In genomic region chr3:113086506-113087461, GRCh38 we compare ENCODE assay signal across 17 cellular contexts.
DNase-seq lines count a peak whose midpoint lies in the region; ATAC-seq, FAIRE-seq and TF ChIP-seq lines count a peak whose summit lies in the region.
"Had no signal": no experiment of that assay in that cellular context is flagged by ENCODE, and none has a peak within 500 bp of the region (broad histone marks: within the 10 kb centered on the region; RNA-seq: fewer than 3 reads in every experiment).

No MANE protein-coding gene starts in this region.

- H3K4me1 ChIP-seq in HUES48 (ENCODE audit: control insufficient read depth, insufficient read depth, low read length) (peaks cover 8% of the 10 kb centered on the region; the same call in 1 of the 2 replicates), astrocyte (ENCODE audit: insufficient read depth, low read length) (peaks cover 5% of the 10 kb centered on the region)
- H3K4me1 ChIP-seq: testis had no signal

- no peak overlapping the region for H2AFZ ChIP-seq in astrocyte (ENCODE audit: low read depth, low read length)

- peak overlapping the region; percentile 30 for H3K4me2 ChIP-seq in astrocyte (ENCODE audit: low read length)

- no peaks in the 10 kb centered on the region for H4K20me1 ChIP-seq in astrocyte (ENCODE audit: insufficient read depth, low read length)

- no peaks in the 10 kb centered on the region for H3K79me2 ChIP-seq in astrocyte (ENCODE audit: insufficient read depth, low read length)

- FAIRE-seq in astrocyte (lab: Jason Lieb, UNC): no peak

- DNase-seq in AG09309 (ENCODE audit: low read depth): no peak
- peak; percentile 51 for DNase-seq in astrocyte (ENCODE audit: low read depth)
- DNase-seq in kidney tubule cell (ENCODE audit: low spot score): peak; percentile 20
- DNase-seq in GM13977 (ENCODE audit: low spot score): no peak
- DNase-seq in NOMO-1 treated with dmso at 0.1 percent for 144 hours (lab: John Stamatoyannopoulos, UW; ENCODE audit: unreplicated experiment): no peak
- DNase-seq in AG08396 (ENCODE audit: low spot score): no peak
- DNase-seq: activated CD4-positive, alpha-beta memory T cell treated with anti-CD3 and anti-CD28 coated beads, Interleukin-2, amount 10 ng/mL, durations not matched to agents 7 days and 5 days; KBM-7; naive B cell; NCI-H1105; NCI-H345; stimulated activated CD4-positive, alpha-beta T cell treated with anti-CD3 and anti-CD28 coated beads, Interleukin-2, amount 100 ng/mL, for 24 hours; testis had no signal

- peaks cover 3% of the 10 kb centered on the region for H3K27me3 Mint-ChIP-seq in astrocyte (ENCODE audit: low read depth, unreplicated experiment)
- H3K27me3 Mint-ChIP-seq: activated CD4-positive, alpha-beta memory T cell treated with anti-CD3 and anti-CD28 coated beads, Interleukin-2, amount 10 ng/mL, durations not matched to agents 7 days and 5 days; naive B cell had no signal

- no peaks in the 10 kb centered on the region for H3K9me3 Mint-ChIP-seq in astrocyte (ENCODE audit: unreplicated experiment)
- H3K9me3 Mint-ChIP-seq: activated CD4-positive, alpha-beta memory T cell treated with anti-CD3 and anti-CD28 coated beads, Interleukin-2, amount 10 ng/mL, durations not matched to agents 7 days and 5 days; activated T-helper 1 cell treated with anti-CD3 and anti-CD28 coated beads, Interleukin-12 subunit alpha, Interleukin-12 subunit beta, Interleukin-2, Interleukin-4 antibody, amounts not matched to agents 30 ng/mL and 10 ng/mL and 1 ng/mL, durations not matched to agents 14 hours and 24 hours and 36 hours; dendritic cell treated with granulocyte-macrophage colony-stimulating factor and Interleukin-4, amounts not matched to agents 40 ng/mL and 50 ng/mL, for 4 days had no signal

- no peaks in the 10 kb centered on the region for H3K27me3 ChIP-seq in HUES48 (ENCODE audit: control insufficient read depth, insufficient read depth, low read length)
- no peaks in the 10 kb centered on the region for H3K27me3 ChIP-seq in astrocyte (ENCODE audit: insufficient read depth, low read length)
- H3K27me3 ChIP-seq: testis had no signal

- H3K9me3 ChIP-seq in HUES48 (ENCODE audit: control insufficient read depth, insufficient read depth, low read length): no peaks in the 10 kb centered on the region
- no peaks in the 10 kb centered on the region for H3K9me3 ChIP-seq in astrocyte (ENCODE audit: insufficient read depth, low read depth, low read length)
- H3K9me3 ChIP-seq: testis had no signal

- no peak overlapping the region for H3K4me3 ChIP-seq in AG09309 (ENCODE audit: control insufficient read depth, low read depth, low read length)
- no peak overlapping the region for H3K4me3 ChIP-seq in HUES48 (ENCODE audit: low read depth, low read length)
- H3K4me3 ChIP-seq in astrocyte (ENCODE audit: insufficient read depth, low read depth, low read length): no peak overlapping the region
- H3K4me3 ChIP-seq: testis had no signal

- H3K36me3 Mint-ChIP-seq in astrocyte (ENCODE audit: low read depth, unreplicated experiment): no peaks in the 10 kb centered on the region

- no peak for TF ChIP-seq POLR2A in GM18505 (IDR thresholded peaks at IDR 0.05; ENCODE audit: borderline replicate concordance, extremely low read depth, insufficient read depth, insufficient read length)

- in situ Hi-C loops in GM13977 (cut with MboI; ENCODE audit: low pct_unique_long_range_greater_than_20kb, low sequenced_read_pairs, unreplicated experiment): no loop called here

- no peak overlapping the region for H3K4me3 Mint-ChIP-seq in astrocyte (ENCODE audit: unreplicated experiment)
- H3K4me3 Mint-ChIP-seq: activated CD4-positive, alpha-beta memory T cell treated with anti-CD3 and anti-CD28 coated beads, Interleukin-2, amount 10 ng/mL, durations not matched to agents 7 days and 5 days; activated T-helper 1 cell treated with anti-CD3 and anti-CD28 coated beads, Interleukin-12 subunit alpha, Interleukin-12 subunit beta, Interleukin-2, Interleukin-4 antibody, amounts not matched to agents 30 ng/mL and 10 ng/mL and 1 ng/mL, durations not matched to agents 14 hours and 24 hours and 36 hours; dendritic cell treated with granulocyte-macrophage colony-stimulating factor and Interleukin-4, amounts not matched to agents 40 ng/mL and 50 ng/mL, for 4 days; naive B cell had no signal

- TF ChIP-seq CTCF in AG09309 (IDR thresholded peaks at IDR 0.05; ENCODE audit: control insufficient read depth, insufficient read depth, low read depth, low read length, missing control alignments) (peak; percentile 9), astrocyte (IDR thresholded peaks at IDR 0.05; ENCODE audit: insufficient read depth, low read depth, low read length) (no peak), GM13977 (IDR thresholded peaks at IDR 0.05; ENCODE audit: extremely low read depth, insufficient read depth, missing control alignments) (no peak)

- H3K36me3 ChIP-seq in HUES48 (ENCODE audit: control insufficient read depth, insufficient read depth, low read length) (no peaks in the 10 kb centered on the region), astrocyte (ENCODE audit: insufficient read depth, low read length) (no peaks in the 10 kb centered on the region)

- no peak for ATAC-seq in GM18505 (IDR thresholded peaks at IDR 0.05; ENCODE audit: unreplicated experiment)

- peaks cover 14% of the 10 kb centered on the region for H3K4me1 Mint-ChIP-seq in astrocyte (ENCODE audit: low read depth, unreplicated experiment)

- H3K9ac ChIP-seq in HUES48 (ENCODE audit: low read depth, low read length) (no peak overlapping the region), astrocyte (ENCODE audit: low read length) (no peak overlapping the region)

- H3K27ac Mint-ChIP-seq in astrocyte (ENCODE audit: unreplicated experiment): no peak overlapping the region
- H3K27ac Mint-ChIP-seq: activated CD4-positive, alpha-beta memory T cell treated with anti-CD3 and anti-CD28 coated beads, Interleukin-2, amount 10 ng/mL, durations not matched to agents 7 days and 5 days; activated T-helper 1 cell treated with anti-CD3 and anti-CD28 coated beads, Interleukin-12 subunit alpha, Interleukin-12 subunit beta, Interleukin-2, Interleukin-4 antibody, amounts not matched to agents 30 ng/mL and 10 ng/mL and 1 ng/mL, durations not matched to agents 14 hours and 24 hours and 36 hours; dendritic cell treated with granulocyte-macrophage colony-stimulating factor and Interleukin-4, amounts not matched to agents 40 ng/mL and 50 ng/mL, for 4 days had no signal

- peak overlapping the region; percentile 73 for H3K27ac ChIP-seq in HUES48 (ENCODE audit: low read depth, low read length)
- no peak overlapping the region for H3K27ac ChIP-seq in astrocyte (ENCODE audit: low read depth, low read length)
- H3K27ac ChIP-seq: testis had no signal

Comparison
In these comparisons a context has a peak if more than half of its experiments do, and no peak if none do; other contexts are left out.
1. DNase-seq: peak in astrocyte (single experiment) and kidney tubule cell (single experiment); none in AG09309 (single experiment), GM13977 (single experiment), NOMO-1 treated with dmso at 0.1 percent for 144 hours (single experiment) and AG08396 (single experiment).